In the genomic region with DNA sequence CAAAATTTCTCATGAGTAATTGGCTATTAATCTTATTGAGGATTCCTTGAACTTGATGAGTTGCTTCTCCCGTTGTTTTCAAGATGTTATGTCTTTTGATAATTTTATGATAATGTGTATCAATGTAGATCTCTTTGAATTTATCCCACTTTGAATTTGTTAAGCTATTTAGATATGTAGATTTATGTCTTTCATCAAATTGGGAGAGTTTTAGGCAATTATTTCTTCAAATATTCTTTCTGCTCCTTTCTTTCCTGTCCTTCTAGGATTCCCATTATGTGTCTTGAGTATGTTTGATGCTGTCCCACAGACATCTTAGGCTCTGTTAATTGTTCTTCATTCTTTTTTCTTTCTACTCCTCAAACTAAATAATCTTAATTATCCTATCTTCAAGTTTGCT, we compare ENCODE assay signal across 11 cellular contexts.
"Had no signal": no experiment of that assay in that cellular context is flagged by ENCODE, and none has a peak within 500 bp of the region (broad histone marks: within the 10 kb centered on the region; RNA-seq: fewer than 3 reads in every experiment).

No MANE protein-coding gene starts in this region.

- H3K27ac ChIP-seq: GM23248 had no signal

- H3K4me1 Mint-ChIP-seq: GM23338, H9 had no signal

- H3K9ac ChIP-seq: GM23248 had no signal

- H3K36me3 ChIP-seq: HAP-1 had no signal

- FAIRE-seq: H1, H54 had no signal

- DNase-seq: GM23248, GOT3, H7, H9, HCEC 1CT, HFFc6 had no signal

- H3K4me3 ChIP-seq: GM23248, GM23338, HAP-1 had no signal

- H3K4me3 Mint-ChIP-seq: GM23338, H9, HFFc6 had no signal

- ATAC-seq: GM23338, HCT116 had no signal

- H2AFZ ChIP-seq: GM23248, GM23338 had no signal

- H3K27ac Mint-ChIP-seq: GM23338, H9, HFFc6 had no signal

- H3K4me2 ChIP-seq: GM23338 had no signal

- H3K4me1 ChIP-seq: HAP-1 had no signal

- H3K9me3 Mint-ChIP-seq: GM23338 had no signal
